9 cellular contexts compared by ENCODE assay signal in the genomic region with DNA sequence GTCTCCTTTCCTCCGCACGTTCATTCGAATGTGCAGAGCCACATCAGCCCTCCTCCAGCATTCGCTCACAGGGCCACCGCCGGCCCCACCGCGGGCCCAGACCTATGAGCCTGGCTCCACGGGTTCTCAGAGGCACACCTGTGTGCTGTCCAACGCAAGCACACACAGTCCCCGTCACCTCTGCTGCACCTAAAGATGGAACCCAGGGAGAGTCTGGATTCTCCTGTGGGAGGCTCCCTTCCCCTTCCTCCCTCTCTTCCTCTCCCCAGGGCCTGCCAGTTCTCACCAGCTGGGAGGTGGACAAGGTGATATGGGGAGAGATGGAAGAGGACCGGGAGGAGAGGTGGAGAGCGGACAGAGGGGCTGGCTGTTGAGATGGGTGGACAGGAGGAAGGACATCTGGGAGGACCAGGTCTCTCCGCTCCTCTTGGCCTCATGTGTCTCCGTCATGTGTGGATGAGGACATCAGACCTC. TPM values are rescaled to one million over a fixed set of nuclear protein-coding genes. Genes with fewer than 3 reads are reported as not detected.
A peak's percentile ranks its signal among the peaks of the same experiment; 100 is the strongest.
DNase-seq lines count a peak whose midpoint lies in the region; ATAC-seq and TF ChIP-seq lines count a peak whose summit lies in the region.
"Had no signal": no experiment of that assay in that cellular context is flagged by ENCODE, and none has a peak within 500 bp of the region (broad histone marks: within the 10 kb centered on the region; RNA-seq: fewer than 3 reads in every experiment).

No MANE protein-coding gene starts in this region.

- CTCF ChIA-PET in activated CD4-positive, alpha-beta T cell treated with anti-CD3 and anti-CD28 coated beads for 36 hours (lab: Charles Lee) = interaction anchor here (0.6 to 7.1 kb wide), 60 partner anchors 8 to 773 kb away, joined by 3 to 125 read pairs (median 5); a partner anchor contains a TSS
- CTCF ChIA-PET in PC-9 (lab: Charles Lee) = interaction anchor here (0.6 to 2.3 kb wide), 8 partner anchors 22 to 1566 kb away, joined by 3 to 20 read pairs (median 6); no protein-coding TSS in a partner anchor

- no peak overlapping the region for H3K27ac Mint-ChIP-seq in activated CD4-positive, alpha-beta T cell treated with anti-CD3 and anti-CD28 coated beads for 36 hours
- H3K27ac Mint-ChIP-seq in stimulated activated effector memory CD8-positive, alpha-beta T cell treated with anti-CD3 and anti-CD28 coated beads, Interleukin-12 subunit alpha, Interleukin-12 subunit beta, amount 100 ng/mL, for 72 hours = no peak overlapping the region

- no peaks in the 10 kb centered on the region for H3K9me2 ChIP-seq in PC-9 (ENCODE audit: insufficient read depth)

- no peak for TF ChIP-seq CTCF in PC-9 (conservative IDR thresholded peaks at IDR 0.05)
- TF ChIP-seq CTCF in fibroblast of the aortic adventitia (IDR thresholded peaks at IDR 0.05; ENCODE audit: insufficient read depth, low read length) = no peak

- no peaks in the 10 kb centered on the region for H3K9me3 ChIP-seq in PC-9 (ENCODE audit: insufficient read depth, low read depth)

- peaks cover 27% of the 10 kb centered on the region for H3K4me1 ChIP-seq in PC-9 (replicated peaks; ENCODE audit: insufficient read depth)

- no peak overlapping the region for H2AFZ ChIP-seq in PC-9

- peaks cover 28% of the 10 kb centered on the region for H3K27me3 Mint-ChIP-seq in activated CD4-positive, alpha-beta T cell treated with anti-CD3 and anti-CD28 coated beads for 36 hours

- H3K36me3 ChIP-seq in PC-9 (ENCODE audit: low read depth) = no peaks in the 10 kb centered on the region

- intact Hi-C loops in activated CD4-positive, alpha-beta T cell treated with anti-CD3 and anti-CD28 coated beads for 36 hours (cut with DNase I, micrococcal nuclease) = loop anchor here (1.0 to 2.0 kb wide), 6 partner anchors 23 to 102 kb away; no protein-coding TSS in a partner anchor
- intact Hi-C loops in PC-9 (cut with micrococcal nuclease; ENCODE audit: unreplicated experiment) = loop anchor here (1.0 to 10.0 kb wide), 5 partner anchors 23 to 197 kb away; a partner anchor contains a TSS

- H3F3A ChIP-seq in PC-9 (ENCODE audit: insufficient read depth, low read depth) = peaks cover 3% of the 10 kb centered on the region; the same call in 1 of the 2 replicates

- no peaks in the 10 kb centered on the region for H3K9me3 Mint-ChIP-seq in activated CD4-positive, alpha-beta T cell treated with anti-CD3 and anti-CD28 coated beads for 36 hours (ENCODE audit: low read depth)
- H3K9me3 Mint-ChIP-seq in stimulated activated effector memory CD8-positive, alpha-beta T cell treated with anti-CD3 and anti-CD28 coated beads, Interleukin-12 subunit alpha, Interleukin-12 subunit beta, amount 100 ng/mL, for 72 hours = no peaks in the 10 kb centered on the region

- peak overlapping the region; percentile 85 for H3K4me2 ChIP-seq in PC-9

- POLR2A ChIA-PET in activated CD4-positive, alpha-beta T cell treated with anti-CD3 and anti-CD28 coated beads for 36 hours (lab: Charles Lee) = interaction anchor here (0.6 kb wide), 1 partner anchor 25 kb away, joined by 3 read pairs; no protein-coding TSS in a partner anchor
- POLR2A ChIA-PET in PC-9 (lab: Charles Lee; ENCODE audit: unreplicated experiment) = no interaction called here

- H4K20me1 ChIP-seq in PC-9 (ENCODE audit: insufficient read depth) = no peaks in the 10 kb centered on the region

- H3K27ac ChIP-seq in PC-9 = no peak overlapping the region

- DNase-seq in activated CD4-positive, alpha-beta T cell treated with anti-CD3 and anti-CD28 coated beads for 36 hours = no peak
- DNase-seq in activated CD4-positive, alpha-beta T cell treated with anti-CD3 and anti-CD28 coated beads for 48 hours = no peak
- no peak for DNase-seq in PC-9
- no peak for DNase-seq in fibroblast of the aortic adventitia (ENCODE audit: low read depth)
- no peak for DNase-seq in stimulated activated effector memory CD8-positive, alpha-beta T cell treated with anti-CD3 and anti-CD28 coated beads, Interleukin-12 subunit alpha, Interleukin-12 subunit beta, amount 100 ng/mL, for 72 hours (ENCODE audit: low spot score in 2 of 2)
- DNase-seq in NCI-H1417 treated with DMSO at 0.1 percent for 48 hours (lab: John Stamatoyannopoulos, UW) = no peak
- no peak for DNase-seq in NK-92 treated with Interleukin-12 subunit alpha and Interleukin-12 subunit beta, amount 100 ng/mL, for 24 hours (lab: John Stamatoyannopoulos, UW)
- no peak for DNase-seq in A172 (ENCODE audit: low spot score)

- H3K36me3 Mint-ChIP-seq in activated CD4-positive, alpha-beta T cell treated with anti-CD3 and anti-CD28 coated beads for 36 hours (ENCODE audit: low read depth) = no peaks in the 10 kb centered on the region
- no peaks in the 10 kb centered on the region for H3K36me3 Mint-ChIP-seq in stimulated activated effector memory CD8-positive, alpha-beta T cell treated with anti-CD3 and anti-CD28 coated beads, Interleukin-12 subunit alpha, Interleukin-12 subunit beta, amount 100 ng/mL, for 72 hours

- BruUV-seq in PC-9 (replicated peaks; lab: Mats Ljungman, UMichigan) = no TSS peak

- peaks cover 23% of the 10 kb centered on the region for H3K27me3 ChIP-seq in PC-9 (ENCODE audit: insufficient read depth, low read depth)

- peak; percentile 17 for ATAC-seq in activated CD4-positive, alpha-beta T cell treated with anti-CD3 and anti-CD28 coated beads for 36 hours
- ATAC-seq in stimulated activated effector memory CD8-positive, alpha-beta T cell treated with anti-CD3 and anti-CD28 coated beads, Interleukin-12 subunit alpha, Interleukin-12 subunit beta, amount 100 ng/mL, for 72 hours = peak; percentile 4

- no peaks in the 10 kb centered on the region for H3K79me2 ChIP-seq in PC-9 (ENCODE audit: low read depth)

- no peak overlapping the region for H3K4me3 Mint-ChIP-seq in activated CD4-positive, alpha-beta T cell treated with anti-CD3 and anti-CD28 coated beads for 36 hours
- peak overlapping the region; percentile 72 for H3K4me3 Mint-ChIP-seq in stimulated activated effector memory CD8-positive, alpha-beta T cell treated with anti-CD3 and anti-CD28 coated beads, Interleukin-12 subunit alpha, Interleukin-12 subunit beta, amount 100 ng/mL, for 72 hours

- no peaks in the 10 kb centered on the region for H3K4me1 Mint-ChIP-seq in activated CD4-positive, alpha-beta T cell treated with anti-CD3 and anti-CD28 coated beads for 36 hours
- H3K4me1 Mint-ChIP-seq in stimulated activated effector memory CD8-positive, alpha-beta T cell treated with anti-CD3 and anti-CD28 coated beads, Interleukin-12 subunit alpha, Interleukin-12 subunit beta, amount 100 ng/mL, for 72 hours = peaks cover 11% of the 10 kb centered on the region

- H3K4me3 ChIP-seq in PC-9 (peak overlapping the region; percentile 50; the same call in 1 of the 2 replicates), fibroblast of the aortic adventitia (ENCODE audit: low read depth, low read length) (peak overlapping the region; percentile 59)

RNA-seq across cellular contexts. Expression of a gene that starts 4.9 kb away (rescaled TPM):
- total RNA-seq in activated CD4-positive, alpha-beta T cell treated with anti-CD3 and anti-CD28 coated beads for 36 hours = not detected
- not detected in 2 replicates for total RNA-seq in PC-9 (2021)
- total RNA-seq in fibroblast of the aortic adventitia (ENCODE audit: low replicate concordance) = 0.09 TPM in 1 of 2 replicates, not detected in the other
- not detected in 2 replicates for total RNA-seq in A172 (2014; rRNA removed; shearing (Covaris generic))
- total RNA-seq: activated CD8-positive, alpha-beta memory T cell treated with anti-CD3 and anti-CD28 coated beads for 36 hours had no signal

RNA-seq across cellular contexts. Expression of a gene that starts 6.1 kb away (rescaled TPM):
- not detected for total RNA-seq in activated CD4-positive, alpha-beta T cell treated with anti-CD3 and anti-CD28 coated beads for 36 hours
- total RNA-seq in PC-9 (2021) (0.31 and 0.45 TPM in 2 replicates), fibroblast of the aortic adventitia (ENCODE audit: low replicate concordance) (0.72 and 2.4 TPM in 2 replicates)
- total RNA-seq in A172 (2014; rRNA removed; shearing (Covaris generic)) = 0.07 TPM in 1 of 2 replicates, not detected in the other
- total RNA-seq: activated CD8-positive, alpha-beta memory T cell treated with anti-CD3 and anti-CD28 coated beads for 36 hours had no signal

RNA-seq across cellular contexts. Expression of a gene that starts 17.3 kb away (rescaled TPM):
- not detected for total RNA-seq in activated CD4-positive, alpha-beta T cell treated with anti-CD3 and anti-CD28 coated beads for 36 hours
- not detected in 2 replicates for total RNA-seq in PC-9 (2021)
- total RNA-seq in fibroblast of the aortic adventitia (ENCODE audit: low replicate concordance) = not detected in 2 replicates
- not detected in 2 replicates for total RNA-seq in A172 (2014; rRNA removed; shearing (Covaris generic))
- total RNA-seq: activated CD8-positive, alpha-beta memory T cell treated with anti-CD3 and anti-CD28 coated beads for 36 hours had no signal

RNA-seq across cellular contexts. Expression of a gene that starts 57.5 kb away (rescaled TPM):
- 100 to 1,000 TPM in 1 of 2 experiments, 10 to 100 TPM in 1; 99.7 to 118 TPM for total RNA-seq in activated CD4-positive, alpha-beta T cell treated with anti-CD3 and anti-CD28 coated beads for 36 hours
- total RNA-seq in PC-9 (2021) = 108 and 112 TPM in 2 replicates
- total RNA-seq in fibroblast of the aortic adventitia (ENCODE audit: low replicate concordance) = 18.6 and 88.1 TPM in 2 replicates
- 143 and 147 TPM in 2 replicates for total RNA-seq in A172 (2014; rRNA removed; shearing (Covaris generic))
